28 cellular contexts compared by ENCODE assay signal in the genomic region with DNA sequence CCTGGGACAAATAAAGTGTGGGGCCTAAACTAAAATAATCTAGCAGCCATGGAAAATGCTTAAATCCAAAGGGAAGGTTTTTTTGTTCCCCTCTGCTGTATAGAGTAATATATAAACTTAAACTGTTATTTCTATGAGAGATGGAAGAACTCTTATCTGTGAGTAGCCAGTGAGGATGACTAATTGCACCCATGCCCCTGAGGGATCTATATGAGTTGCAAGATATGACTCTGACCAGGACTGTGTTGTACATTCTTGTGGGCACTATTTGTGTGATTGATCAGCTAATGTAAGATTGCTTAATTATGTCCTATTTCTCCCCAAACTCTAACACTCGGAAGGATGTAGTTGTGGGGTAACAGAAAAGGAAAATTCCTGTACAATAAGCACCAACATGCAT. TPM values are rescaled to one million over a fixed set of nuclear protein-coding genes. Genes with fewer than 3 reads are reported as not detected.
DNase-seq lines count a peak whose midpoint lies in the region; ATAC-seq and TF ChIP-seq lines count a peak whose summit lies in the region.
"Had no signal": no experiment of that assay in that cellular context is flagged by ENCODE, and none has a peak within 500 bp of the region (broad histone marks: within the 10 kb centered on the region; RNA-seq: fewer than 3 reads in every experiment).

No MANE protein-coding gene starts in this region.

- H3K79me2 ChIP-seq in smooth muscle cell (ENCODE audit: low read depth) = no peaks in the 10 kb centered on the region

- TF ChIP-seq CTCF in fibroblast of the aortic adventitia (IDR thresholded peaks at IDR 0.05; ENCODE audit: insufficient read depth, low read length) (no peak), smooth muscle cell (IDR thresholded peaks at IDR 0.05; ENCODE audit: borderline replicate concordance, insufficient read depth, poor library complexity, severe bottlenecking) (no peak), uterus (IDR thresholded peaks at IDR 0.05) (no peak)

- ATAC-seq in left colon = no peak
- ATAC-seq: activated naive CD4-positive, alpha-beta T cell treated with anti-CD3 and anti-CD28 coated beads, Interleukin-2, amount 50 U/mL, for 72 hours had no signal

- no peak for TF ChIP-seq POLR2A in uterus (IDR thresholded peaks at IDR 0.05)

- H3K4me1 ChIP-seq in smooth muscle cell (ENCODE audit: low read depth) = no peaks in the 10 kb centered on the region
- H3K4me1 ChIP-seq in uterus = no peaks in the 10 kb centered on the region
- H3K4me1 ChIP-seq: neural progenitor cell, SJSA1 had no signal

- H4K20me1 ChIP-seq in smooth muscle cell (ENCODE audit: low read depth) = no peaks in the 10 kb centered on the region

- H3K36me3 ChIP-seq in smooth muscle cell (ENCODE audit: low read depth) = no peaks in the 10 kb centered on the region
- H3K36me3 ChIP-seq in uterus = no peaks in the 10 kb centered on the region
- H3K36me3 ChIP-seq: neural progenitor cell, sigmoid colon, SJSA1 had no signal

- H3K27ac ChIP-seq in smooth muscle cell (ENCODE audit: low read depth) (peak overlapping the region; percentile 54), uterus (no peak overlapping the region)
- H3K27ac ChIP-seq: epithelial cell of prostate, neural progenitor cell, sigmoid colon, SJSA1 had no signal

- no peak overlapping the region for H2AFZ ChIP-seq in smooth muscle cell (ENCODE audit: low read depth)
- H2AFZ ChIP-seq: neural progenitor cell had no signal

- H3K4me3 ChIP-seq in fibroblast of the aortic adventitia (ENCODE audit: low read depth, low read length) (no peak overlapping the region), smooth muscle cell (no peak overlapping the region), uterus (no peak overlapping the region)
- H3K4me3 ChIP-seq: neural progenitor cell, sigmoid colon, SJSA1 had no signal

- H3F3A ChIP-seq in smooth muscle cell (ENCODE audit: low read depth) = no peaks in the 10 kb centered on the region

- H3K4me2 ChIP-seq in smooth muscle cell = peak overlapping the region; percentile 1
- H3K4me2 ChIP-seq: neural progenitor cell had no signal

- 29% methylated on average over 1 of the region's 1 CpG for WGBS in smooth muscle cell (ENCODE audit: low lambda C conversion rate)

- no peaks in the 10 kb centered on the region for H3K27me3 ChIP-seq in smooth muscle cell (ENCODE audit: low read depth)
- no peaks in the 10 kb centered on the region for H3K27me3 ChIP-seq in uterus
- H3K27me3 ChIP-seq: neural progenitor cell, sigmoid colon, SJSA1 had no signal

- intact Hi-C loops in uterus (cut with DNase I; ENCODE audit: low total_unique reads) (no loop called here), left colon (cut with DNase I, micrococcal nuclease) (no loop called here)

- no peak overlapping the region for H3K9ac ChIP-seq in smooth muscle cell (ENCODE audit: low read depth)
- H3K9ac ChIP-seq: neural progenitor cell had no signal

- in situ Hi-C loops in G401 (cut with HindIII; ENCODE audit: low sequenced_read_pairs) = no loop called here

- H3K9me3 ChIP-seq in smooth muscle cell (replicated peaks; ENCODE audit: low read depth) = no peaks in the 10 kb centered on the region
- H3K9me3 ChIP-seq in uterus = no peaks in the 10 kb centered on the region
- H3K9me3 ChIP-seq: sigmoid colon, SJSA1 had no signal

- DNase-seq in M059J (ENCODE audit: low read depth) = peak; percentile 37
- peak; percentile 10 for DNase-seq in amniotic stem cell (lab: John Stamatoyannopoulos, UW)
- DNase-seq in fibroblast of the aortic adventitia (ENCODE audit: low read depth) = peak; percentile 49
- DNase-seq in smooth muscle cell (lab: John Stamatoyannopoulos, UW; ENCODE audit: unreplicated experiment) = no peak
- no peak for DNase-seq in uterus
- no peak for DNase-seq in left colon
- no peak for DNase-seq in G401 (ENCODE audit: low spot score)
- DNase-seq: activated CD4-positive, alpha-beta T cell treated with anti-CD3 and anti-CD28 coated beads for 4 hours; activated T-cell treated with anti-CD3 and anti-CD28 coated beads for 4 hours; effector CD4-positive, alpha-beta T cell; foreskin melanocyte; NCI-H1105; NCI-H2029 treated with DMSO at 0.1 percent for 48 hours; NCI-H774; posterior cingulate gyrus; sigmoid colon; stimulated activated CD4-positive, alpha-beta T cell treated with anti-CD3 and anti-CD28 coated beads, Interleukin-15, amount 100 ng/mL, for 24 hours; stimulated activated naive CD4-positive, alpha-beta T cell; T-helper 1 cell had no signal

RNA-seq across cellular contexts. Expression of a gene that starts 35.2 kb away (rescaled TPM):
- total RNA-seq in M059J (2014; rRNA removed; shearing (Covaris generic)) = not detected in 2 replicates
- not detected in 2 replicates for total RNA-seq in fibroblast of the aortic adventitia (ENCODE audit: low replicate concordance)
- total RNA-seq in smooth muscle cell = not detected in 2 replicates
- polyA plus RNA-seq in smooth muscle cell = not detected in 2 replicates
- not detected for total RNA-seq in uterus
- total RNA-seq in left colon = not detected
- not detected in 2 replicates for total RNA-seq in G401 (2014; rRNA removed; shearing (Covaris generic))
- total RNA-seq: activated naive CD4-positive, alpha-beta T cell treated with anti-CD3 and anti-CD28 coated beads, Interleukin-2, amount 50 U/mL, for 72 hours; H1; lung microvascular endothelial cell; RPMI7951; sigmoid colon; SJSA1 had no signal
- polyA plus RNA-seq: H1, IgD-negative memory B cell, sigmoid colon had no signal

RNA-seq across cellular contexts. Expression of a gene that starts 38.5 kb away (rescaled TPM):
- total RNA-seq in M059J (2014; rRNA removed; shearing (Covaris generic)) = 1.8 and 4.2 TPM in 2 replicates
- total RNA-seq in fibroblast of the aortic adventitia (ENCODE audit: low replicate concordance) (not detected in 2 replicates), smooth muscle cell (not detected in 2 replicates), uterus (not detected), left colon (not detected)
- polyA plus RNA-seq in smooth muscle cell = 0.61 and 1.4 TPM in 2 replicates
- not detected in 2 replicates for total RNA-seq in G401 (2014; rRNA removed; shearing (Covaris generic))
- total RNA-seq: activated naive CD4-positive, alpha-beta T cell treated with anti-CD3 and anti-CD28 coated beads, Interleukin-2, amount 50 U/mL, for 72 hours; H1; lung microvascular endothelial cell; RPMI7951; sigmoid colon; SJSA1; temporal lobe had no signal
- polyA plus RNA-seq: H1, IgD-negative memory B cell, sigmoid colon had no signal

Comparison
In these comparisons a context has a peak if more than half of its experiments do, and no peak if none do; other contexts are left out.
1. DNase-seq: peak in M059J (single experiment), amniotic stem cell (single experiment) and fibroblast of the aortic adventitia (single experiment); none in smooth muscle cell (single experiment), uterus (0 of 2), left colon (0 of 2) and G401 (single experiment).